Comparison of ENCODE assay signal across 8 cellular contexts in genomic region chr12:8179989-8180585, GRCh38. TPM values are rescaled to one million over a fixed set of nuclear protein-coding genes. Genes with fewer than 3 reads are reported as not detected.
DNase-seq lines count a peak whose midpoint lies in the region; ATAC-seq and TF ChIP-seq lines count a peak whose summit lies in the region.
"Not testable (repeated sequence)": the region's sequence is repeated elsewhere in the genome, so short reads cannot be mapped to it uniquely, and the experiment has no call there.

No MANE protein-coding gene starts in this region.

- intact Hi-C loops in Caco-2 (cut with micrococcal nuclease; ENCODE audit: unreplicated experiment): loop anchor here (1.0 to 2.0 kb wide), 2 partner anchors 57 to 71 kb away; no protein-coding TSS in a partner anchor
- intact Hi-C loops in body of pancreas (cut with DNase I); left ventricle myocardium superior (cut with micrococcal nuclease): not testable (repeated sequence)

- H3K27me3 Mint-ChIP-seq in Caco-2 (ENCODE audit: insufficient read depth, unreplicated experiment): peaks cover 17% of the 10 kb centered on the region
- H3K27me3 Mint-ChIP-seq in stimulated activated memory B cell treated with anti-CD40 and anti-IgM and Interleukin-4, amounts not matched to agents 10 μg/mL and 1 μg/mL and 100 μg/mL, for 72 hours: not testable (repeated sequence)

- H3K27ac ChIP-seq in body of pancreas: peak overlapping the region in 3 of 4 donors; percentile 58 to 70 (median 60)

- not testable (repeated sequence) for H3K9me3 ChIP-seq in Caco-2, body of pancreas

- H3K9me3 Mint-ChIP-seq in Caco-2 (ENCODE audit: unreplicated experiment); stimulated activated memory B cell treated with anti-CD40 and anti-IgM and Interleukin-4, amounts not matched to agents 10 μg/mL and 1 μg/mL and 100 μg/mL, for 72 hours: not testable (repeated sequence)

- CTCF ChIA-PET in Caco-2 (lab: Charles Lee): not testable (repeated sequence)

- not testable (repeated sequence) for ATAC-seq in body of pancreas; left ventricle myocardium superior; omental fat pad (ENCODE audit: low FRiP score); stimulated activated memory B cell treated with anti-CD40 and anti-IgM and Interleukin-4, amounts not matched to agents 10 μg/mL and 1 μg/mL and 100 μg/mL, for 72 hours

- H3K4me1 ChIP-seq in Caco-2, body of pancreas: not testable (repeated sequence)

- peak overlapping the region; percentile 62 for H3K4me3 ChIP-seq in Caco-2 (ENCODE audit: low read depth, low read length)
- H3K4me3 ChIP-seq in body of pancreas: peak overlapping the region; percentile 70 to 85

- peak overlapping the region; percentile 69 for H3K4me3 Mint-ChIP-seq in Caco-2 (ENCODE audit: unreplicated experiment)
- H3K4me3 Mint-ChIP-seq in stimulated activated memory B cell treated with anti-CD40 and anti-IgM and Interleukin-4, amounts not matched to agents 10 μg/mL and 1 μg/mL and 100 μg/mL, for 72 hours: peak overlapping the region; percentile 86

- peak; percentile 87 for DNase-seq in Caco-2
- peak; percentile 45 for DNase-seq in HT-29 (ENCODE audit: low spot score)
- DNase-seq in NCI-H526 treated with DMSO at 0.1 percent for 48 hours (lab: John Stamatoyannopoulos, UW): peak; percentile 65
- DNase-seq in activated CD4-positive, alpha-beta T cell treated with anti-CD3 and anti-CD28 coated beads for 1 hour: peak; percentile 64
- peak; percentile 67 to 79 (median 71) for DNase-seq in body of pancreas
- DNase-seq in left ventricle myocardium superior: peak; percentile 70
- peak; percentile 27 for DNase-seq in omental fat pad (ENCODE audit: low spot score)

- 1 to 11% methylated on average over 1 to 37 of the region's 43 CpGs for WGBS in body of pancreas, 2 donors

- H3K36me3 Mint-ChIP-seq in Caco-2 (ENCODE audit: insufficient read depth, unreplicated experiment); stimulated activated memory B cell treated with anti-CD40 and anti-IgM and Interleukin-4, amounts not matched to agents 10 μg/mL and 1 μg/mL and 100 μg/mL, for 72 hours: not testable (repeated sequence)

- TF ChIP-seq CTCF in Caco-2 (IDR thresholded peaks at IDR 0.05; ENCODE audit: insufficient read depth in 1 of 2, low read depth in 1 of 2, low read length in 1 of 2, severe bottlenecking in 1 of 2, unreplicated experiment in 1 of 2) (peak; percentile 63 to 71), body of pancreas (IDR thresholded peaks at IDR 0.05) (peak in 6 of 7 experiments; percentile 13 to 67 (median 60))
- not testable (repeated sequence) for TF ChIP-seq CTCF in omental fat pad (IDR thresholded peaks at IDR 0.05)

- H3K4me1 Mint-ChIP-seq in Caco-2 (ENCODE audit: low read depth, unreplicated experiment): not testable (repeated sequence)
- peaks cover 12% of the 10 kb centered on the region for H3K4me1 Mint-ChIP-seq in stimulated activated memory B cell treated with anti-CD40 and anti-IgM and Interleukin-4, amounts not matched to agents 10 μg/mL and 1 μg/mL and 100 μg/mL, for 72 hours

- not testable (repeated sequence) for H3K27ac Mint-ChIP-seq in Caco-2 (ENCODE audit: unreplicated experiment)
- peak overlapping the region; percentile 83 for H3K27ac Mint-ChIP-seq in stimulated activated memory B cell treated with anti-CD40 and anti-IgM and Interleukin-4, amounts not matched to agents 10 μg/mL and 1 μg/mL and 100 μg/mL, for 72 hours

- H3K27me3 ChIP-seq in Caco-2 (replicated peaks; ENCODE audit: control insufficient read depth, insufficient read depth, low read length); body of pancreas: not testable (repeated sequence)

- H3K36me3 ChIP-seq in Caco-2 (ENCODE audit: control insufficient read depth, insufficient read depth, low read length); body of pancreas (replicated peaks in 1 of 2; ENCODE audit: insufficient read depth in 1 of 2, low read depth in 2 of 2): not testable (repeated sequence)

- POLR2A ChIA-PET in Caco-2 (lab: Charles Lee): not testable (repeated sequence)

- not testable (repeated sequence) for BruUV-seq in Caco-2 (replicated peaks; lab: Mats Ljungman, UMichigan)

- peak; percentile 11 to 49 (median 44) for TF ChIP-seq POLR2A in body of pancreas (IDR thresholded peaks at IDR 0.05)

RNA-seq across cellular contexts. Expression of gene ZNF705A, which starts 23.3 kb away (rescaled TPM):
- not detected in 2 replicates for total RNA-seq in Caco-2 (2022)
- not detected in 2 replicates for total RNA-seq in HT-29 (2014; rRNA removed; shearing (Covaris generic))
- not detected for total RNA-seq in body of pancreas
- total RNA-seq in left ventricle myocardium superior: not detected
- under 1 TPM in 1 of 4 donors, not detected in 3; 0.32 TPM for total RNA-seq in omental fat pad

RNA-seq across cellular contexts. Expression of gene FAM90A1, which starts 47.3 kb away (rescaled TPM):
- 0.14 and 0.34 TPM in 2 replicates for total RNA-seq in Caco-2 (2022)
- not detected in 2 replicates for total RNA-seq in HT-29 (2014; rRNA removed; shearing (Covaris generic))
- total RNA-seq in body of pancreas: under 1 TPM in 1 of 2 donors, not detected in 1; 0.26 TPM
- not detected for total RNA-seq in left ventricle myocardium superior
- not detected for total RNA-seq in omental fat pad

RNA-seq across cellular contexts. Expression of gene CLEC4A, which starts 56.7 kb away (rescaled TPM):
- 0.32 and 0.70 TPM in 2 replicates for total RNA-seq in Caco-2 (2022)
- total RNA-seq in HT-29 (2014; rRNA removed; shearing (Covaris generic)): 0.64 TPM in 1 of 2 replicates, not detected in the other
- total RNA-seq in body of pancreas: under 1 TPM in 1 of 2 donors, not detected in 1; 0.52 TPM
- not detected for total RNA-seq in left ventricle myocardium superior
- 10 to 100 TPM in 1 of 4 donors, 1 to 10 TPM in 2, under 1 TPM in 1; 0.46 to 21.4 (median 4.9) TPM for total RNA-seq in omental fat pad

Comparison
In these comparisons a context has a peak if more than half of its experiments do, and no peak if none do; other contexts are left out.
1. DNase-seq: peak in every context shown above with its lines; median percentile 87 in Caco-2; 71 in body of pancreas; 70 in left ventricle myocardium superior; 65 in NCI-H526 treated with DMSO at 0.1 percent for 48 hours; 64 in activated CD4-positive, alpha-beta T cell treated with anti-CD3 and anti-CD28 coated beads for 1 hour; 45 in HT-29; 27 in omental fat pad.